16 cellular contexts compared by ENCODE assay signal in the genomic region with DNA sequence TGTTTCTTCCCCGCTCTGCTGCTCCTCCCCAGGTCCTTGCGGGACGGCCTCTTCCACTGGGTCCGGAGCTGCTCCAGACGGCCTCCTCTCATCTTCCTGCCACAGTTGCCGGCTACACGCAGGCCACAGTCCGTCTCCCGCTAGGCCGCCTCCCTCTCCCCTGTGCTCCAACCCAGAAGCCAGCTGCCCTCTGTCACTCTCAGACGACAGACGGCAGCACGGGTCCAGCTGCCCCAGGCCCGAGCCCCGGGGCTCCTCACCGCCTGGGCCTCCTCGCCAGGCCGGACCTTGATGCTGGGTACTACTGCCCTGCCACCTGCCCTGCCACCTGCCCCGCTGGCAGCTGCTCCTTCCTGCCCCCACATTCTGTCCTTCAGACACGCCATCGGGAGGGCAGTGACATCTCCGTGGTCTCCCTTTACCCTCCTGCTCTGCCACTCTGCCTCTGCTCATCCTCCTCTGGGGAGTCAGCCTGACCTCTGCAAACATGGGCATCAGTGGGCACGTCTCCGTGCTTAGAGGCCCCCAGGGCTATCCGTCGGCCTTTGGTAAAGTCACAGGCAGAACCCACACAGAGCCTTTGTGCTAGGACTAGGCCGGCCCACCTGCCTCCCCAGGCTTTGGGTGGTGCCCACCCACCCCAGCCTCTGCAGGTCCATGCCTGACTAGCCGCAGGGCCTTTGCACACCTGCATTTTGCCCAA. TPM values are rescaled to one million over a fixed set of nuclear protein-coding genes. Genes with fewer than 3 reads are reported as not detected.
A peak's percentile ranks its signal among the peaks of the same experiment; 100 is the strongest.
DNase-seq lines count a peak whose midpoint lies in the region; ATAC-seq, FAIRE-seq and TF ChIP-seq lines count a peak whose summit lies in the region.
"Had no signal": no experiment of that assay in that cellular context is flagged by ENCODE, and none has a peak within 500 bp of the region (broad histone marks: within the 10 kb centered on the region; RNA-seq: fewer than 3 reads in every experiment).

No MANE protein-coding gene starts in this region.

- H2AFZ ChIP-seq in HepG2 (ENCODE audit: low read length), result no peak overlapping the region

- H3K79me2 ChIP-seq in HepG2 (ENCODE audit: insufficient read depth, low read length), result peaks cover 2% of the 10 kb centered on the region

- no peak overlapping the region for H3K4me3 Mint-ChIP-seq in activated naive CD4-positive, alpha-beta T cell treated with anti-CD3 and anti-CD28 coated beads, Interleukin-2, amount 50 U/mL, for 24 hours
- H3K4me3 Mint-ChIP-seq in type B pancreatic cell, result no peak overlapping the region
- H3K4me3 Mint-ChIP-seq: stimulated activated naive CD8-positive, alpha-beta T cell treated with anti-CD3 and anti-CD28 coated beads, Interleukin-15, Interleukin-2, amounts not matched to agents 100 ng/mL and 50 ng/mL, for 24 hours had no signal

- CTCF ChIA-PET in HepG2 (lab: Yijun Ruan, JAX; ENCODE audit: low intra/inter-chr PET ratio, low total read pairs), result no interaction called here

- no peak for ATAC-seq in HepG2
- no peak for ATAC-seq in GM18511 (IDR thresholded peaks at IDR 0.05; ENCODE audit: unreplicated experiment)
- ATAC-seq: gastrocnemius medialis, left colon had no signal

- H3K27ac Mint-ChIP-seq in activated naive CD4-positive, alpha-beta T cell treated with anti-CD3 and anti-CD28 coated beads, Interleukin-2, amount 50 U/mL, for 24 hours, result peak overlapping the region; percentile 76
- peak overlapping the region; percentile 14 for H3K27ac Mint-ChIP-seq in type B pancreatic cell
- H3K27ac Mint-ChIP-seq: stimulated activated naive CD8-positive, alpha-beta T cell treated with anti-CD3 and anti-CD28 coated beads, Interleukin-15, Interleukin-2, amounts not matched to agents 100 ng/mL and 50 ng/mL, for 24 hours had no signal

- H3K36me3 Mint-ChIP-seq in activated naive CD4-positive, alpha-beta T cell treated with anti-CD3 and anti-CD28 coated beads, Interleukin-2, amount 50 U/mL, for 24 hours, result no peaks in the 10 kb centered on the region
- H3K36me3 Mint-ChIP-seq in type B pancreatic cell, result no peaks in the 10 kb centered on the region

- H3K4me2 ChIP-seq in HepG2 (ENCODE audit: low read depth, low read length), result 0 out of 2 replicates have a peak overlapping the region, but pooled peaks have one; percentile 97

- H3K9me3 Mint-ChIP-seq in activated naive CD4-positive, alpha-beta T cell treated with anti-CD3 and anti-CD28 coated beads, Interleukin-2, amount 50 U/mL, for 24 hours, result no peaks in the 10 kb centered on the region
- no peaks in the 10 kb centered on the region for H3K9me3 Mint-ChIP-seq in type B pancreatic cell
- H3K9me3 Mint-ChIP-seq: stimulated activated naive CD8-positive, alpha-beta T cell treated with anti-CD3 and anti-CD28 coated beads, Interleukin-15, Interleukin-2, amounts not matched to agents 100 ng/mL and 50 ng/mL, for 24 hours had no signal

- no peak for TF ChIP-seq CTCF in HepG2 (CRISPR knock-in tag; IDR thresholded peaks at IDR 0.05)
- no peak for TF ChIP-seq CTCF in type B pancreatic cell (conservative IDR thresholded peaks at IDR 0.05)

- no peak for FAIRE-seq in HepG2 (lab: Jason Lieb, UNC)

- in situ Hi-C loops in HepG2 (cut with HindIII; ENCODE audit: extremely low pct_ligation_motif_present, low pct_unique_long_range_greater_than_20kb), result loop anchor here (25.0 kb wide), 1 partner anchor 523 kb away; no protein-coding TSS in a partner anchor

- TF ChIP-seq RAD21 in HepG2 (CRISPR knock-in tag; IDR thresholded peaks at IDR 0.05), result no peak

- no peaks in the 10 kb centered on the region for H3K27me3 Mint-ChIP-seq in activated naive CD4-positive, alpha-beta T cell treated with anti-CD3 and anti-CD28 coated beads, Interleukin-2, amount 50 U/mL, for 24 hours
- H3K27me3 Mint-ChIP-seq in type B pancreatic cell, result peaks cover 14% of the 10 kb centered on the region
- H3K27me3 Mint-ChIP-seq: stimulated activated naive CD8-positive, alpha-beta T cell treated with anti-CD3 and anti-CD28 coated beads, Interleukin-15, Interleukin-2, amounts not matched to agents 100 ng/mL and 50 ng/mL, for 24 hours had no signal

- POLR2A ChIA-PET in HepG2 (lab: Yijun Ruan, JAX), result interaction anchor here (1.8 to 4.3 kb wide), 2 partner anchors 12 to 54 kb away, joined by 4 to 34 read pairs; no protein-coding TSS in a partner anchor

- no TSS peak for BruUV-seq in HepG2 (replicated peaks; lab: Mats Ljungman, UMichigan)

- H3K9ac ChIP-seq in HepG2 (ENCODE audit: insufficient read depth, low read depth, low read length), result peak overlapping the region; percentile 66
- H3K9ac ChIP-seq: BLaER1 treated with 17β-estradiol and CSF1 and Interleukin-3, amounts not matched to agents 10 nM and 100 nM had no signal

- H3K4me1 Mint-ChIP-seq in activated naive CD4-positive, alpha-beta T cell treated with anti-CD3 and anti-CD28 coated beads, Interleukin-2, amount 50 U/mL, for 24 hours, result peaks cover 12% of the 10 kb centered on the region
- peaks cover 27% of the 10 kb centered on the region for H3K4me1 Mint-ChIP-seq in type B pancreatic cell (ENCODE audit: unreplicated experiment)

- H3K4me3 ChIP-seq in HepG2 (replicated peaks in 1 of 3; ENCODE audit: insufficient read depth in 1 of 3, low read depth in 2 of 3, low read length in 3 of 3), result no peak overlapping the region
- H3K4me3 ChIP-seq: adrenal gland; BLaER1 treated with 17β-estradiol and CSF1 and Interleukin-3, amounts not matched to agents 10 nM and 100 nM; gastrocnemius medialis had no signal

- TF ChIP-seq EP300 in HepG2 (IDR thresholded peaks at IDR 0.05; ENCODE audit: low read depth in 2 of 2, low read length in 2 of 2), result no peak
- no peak for TF ChIP-seq EP300 in HepG2 (CRISPR knock-in tag; IDR thresholded peaks at IDR 0.05; ENCODE audit: borderline replicate concordance)

- 75% methylated on average over 22 of the region's 28 CpGs for WGBS in HepG2 (ENCODE audit: low lambda C conversion rate)

- intact Hi-C loops in HepG2 (cut with micrococcal nuclease; ENCODE audit: unreplicated experiment), result loop anchor here (5.0 to 10.0 kb wide), 2 partner anchors 50 to 188 kb away; a partner anchor contains a TSS

- H3K27ac ChIP-seq in HepG2 (ENCODE audit: extremely low read length, insufficient read depth, low read length), result peak overlapping the region; percentile 99
- H3K27ac ChIP-seq: adrenal gland, gastrocnemius medialis had no signal

- H3K4me1 ChIP-seq in HepG2 (ENCODE audit: insufficient read depth, low read length), result peaks cover 92% of the 10 kb centered on the region
- H3K4me1 ChIP-seq: adrenal gland, gastrocnemius medialis had no signal

- no peaks in the 10 kb centered on the region for H3K36me3 ChIP-seq in HepG2 (replicated peaks in 1 of 2; ENCODE audit: control insufficient read depth in 1 of 2, insufficient read depth in 2 of 2, low read length in 2 of 2)
- H3K36me3 ChIP-seq: adrenal gland; BLaER1 treated with 17β-estradiol and CSF1 and Interleukin-3, amounts not matched to agents 10 nM and 100 nM; gastrocnemius medialis had no signal

- no peak for DNase-seq in activated naive CD4-positive, alpha-beta T cell (lab: John Stamatoyannopoulos, UW)
- DNase-seq in NCI-H69 (lab: John Stamatoyannopoulos, UW) (peak; percentile 35), HepG2 (ENCODE audit: low spot score) (peak; percentile 16), type B pancreatic cell (ENCODE audit: extremely low spot score, unreplicated experiment) (peak; percentile 59), NCI-H1930 (lab: John Stamatoyannopoulos, UW) (no peak), HUDEP-2 (lab: John Stamatoyannopoulos, UW; ENCODE audit: unreplicated experiment in 76 of 76) (no peak)
- DNase-seq: gastrocnemius medialis; NCI-H446 treated with DMSO at 0.1 percent for 48 hours; SHP77 treated with DMSO at 0.1 percent for 48 hours; stimulated activated CD4-positive, alpha-beta T cell treated with anti-CD3 and anti-CD28 coated beads, Interleukin-2, amount 100 ng/mL, for 48 hours had no signal

- TF ChIP-seq POLR2A in HepG2 (IDR thresholded peaks at IDR 0.05; ENCODE audit: insufficient read depth in 1 of 2, low read depth in 2 of 2, low read length in 2 of 2), result no peak

- H3K9me3 ChIP-seq in HepG2 (ENCODE audit: low read length), result no peaks in the 10 kb centered on the region
- H3K9me3 ChIP-seq: adrenal gland; BLaER1 treated with 17β-estradiol and CSF1 and Interleukin-3, amounts not matched to agents 10 nM and 100 nM; gastrocnemius medialis had no signal

- no peaks in the 10 kb centered on the region; a peak in 3 of 5 replicates for H3K27me3 ChIP-seq in HepG2 (ENCODE audit: control insufficient read depth in 1 of 2, insufficient read depth in 2 of 2, low read length in 2 of 2)
- H3K27me3 ChIP-seq: adrenal gland; BLaER1 treated with 17β-estradiol and CSF1 and Interleukin-3, amounts not matched to agents 10 nM and 100 nM had no signal

- H4K20me1 ChIP-seq in HepG2 (ENCODE audit: insufficient read depth, low read length), result no peaks in the 10 kb centered on the region

RNA-seq across cellular contexts. Expression of a gene that starts 43.1 kb away (rescaled TPM):
- total RNA-seq in HepG2 (2016; rRNA removed; fragmentation: Illumina TruSeq; extraction: Trizol), result not detected in 2 replicates
- not detected in 2 replicates for total RNA-seq in HepG2 (2016; cell fraction: cytosol; rRNA removed; fragmentation: Illumina TruSeq; extraction: Trizol; ENCODE audit: low read depth)
- total RNA-seq in HepG2 (2016; cell fraction: insoluble cytoplasmic fraction; rRNA removed; fragmentation: Illumina TruSeq; extraction: Trizol), result not detected in 2 replicates
- total RNA-seq in HepG2 (2016; cell fraction: membrane; rRNA removed; fragmentation: Illumina TruSeq; extraction: Trizol), result not detected in 2 replicates
- not detected in 2 replicates for total RNA-seq in HepG2 (2016; cell fraction: nucleus; rRNA removed; fragmentation: Illumina TruSeq; extraction: Trizol)
- 0.36 and 0.42 TPM in 2 replicates for polyA plus RNA-seq in HepG2 (2011; rRNA removed)
- 0.08 and 0.15 TPM in 2 replicates for polyA plus RNA-seq in HepG2 (2011; cell fraction: cytosol; rRNA removed)
- 3.1 and 4.3 TPM in 2 replicates for polyA plus RNA-seq in HepG2 (2011; cell fraction: nucleus; rRNA removed)
- polyA plus RNA-seq in HepG2 (2012), result not detected in 2 replicates
- polyA plus RNA-seq in HepG2 (2016; cell fraction: cytosol; fragmentation: Illumina TruSeq; extraction: Trizol; ENCODE audit: low read depth), result not detected in 2 replicates
- polyA plus RNA-seq in HepG2 (2016; cell fraction: insoluble cytoplasmic fraction; fragmentation: Illumina TruSeq; extraction: Trizol; ENCODE audit: low read depth), result not detected in 2 replicates
- polyA plus RNA-seq in HepG2 (2016; cell fraction: membrane; fragmentation: Illumina TruSeq; extraction: Trizol; ENCODE audit: low read depth), result not detected in 2 replicates
- not detected in 2 replicates for polyA plus RNA-seq in HepG2 (2016; cell fraction: nucleus; fragmentation: Illumina TruSeq; extraction: Trizol; ENCODE audit: insufficient read depth, low read depth)
- not detected in 2 replicates for polyA minus RNA-seq in HepG2 (2011; rRNA and poly(A)+ RNA removed; ENCODE audit: low replicate concordance)
- polyA minus RNA-seq in HepG2 (2011; cell fraction: cytosol; rRNA and poly(A)+ RNA removed), result not detected in 2 replicates
- polyA minus RNA-seq in HepG2 (2011; cell fraction: nucleus; rRNA and poly(A)+ RNA removed), result not detected in 2 replicates
- total RNA-seq in type B pancreatic cell (ENCODE audit: low replicate concordance), result 2.2 and 11.1 TPM in 2 replicates
- total RNA-seq: gastrocnemius medialis, left colon had no signal

RNA-seq across cellular contexts. Expression of a gene that starts 53.7 kb away (rescaled TPM):
- not detected in 2 replicates for total RNA-seq in HepG2 (2016; rRNA removed; fragmentation: Illumina TruSeq; extraction: Trizol)
- total RNA-seq in HepG2 (2016; cell fraction: cytosol; rRNA removed; fragmentation: Illumina TruSeq; extraction: Trizol; ENCODE audit: low read depth), result not detected in 2 replicates
- not detected in 2 replicates for total RNA-seq in HepG2 (2016; cell fraction: insoluble cytoplasmic fraction; rRNA removed; fragmentation: Illumina TruSeq; extraction: Trizol)
- total RNA-seq in HepG2 (2016; cell fraction: membrane; rRNA removed; fragmentation: Illumina TruSeq; extraction: Trizol), result not detected in 2 replicates
- total RNA-seq in HepG2 (2016; cell fraction: nucleus; rRNA removed; fragmentation: Illumina TruSeq; extraction: Trizol), result not detected in 2 replicates
- polyA plus RNA-seq in HepG2 (2011; rRNA removed), result not detected in 2 replicates
- not detected in 2 replicates for polyA plus RNA-seq in HepG2 (2011; cell fraction: cytosol; rRNA removed)
- not detected in 2 replicates for polyA plus RNA-seq in HepG2 (2011; cell fraction: nucleus; rRNA removed)
- not detected in 2 replicates for polyA plus RNA-seq in HepG2 (2012)
- polyA plus RNA-seq in HepG2 (2016; cell fraction: cytosol; fragmentation: Illumina TruSeq; extraction: Trizol; ENCODE audit: low read depth), result not detected in 2 replicates
- not detected in 2 replicates for polyA plus RNA-seq in HepG2 (2016; cell fraction: insoluble cytoplasmic fraction; fragmentation: Illumina TruSeq; extraction: Trizol; ENCODE audit: low read depth)
- not detected in 2 replicates for polyA plus RNA-seq in HepG2 (2016; cell fraction: membrane; fragmentation: Illumina TruSeq; extraction: Trizol; ENCODE audit: low read depth)
- not detected in 2 replicates for polyA plus RNA-seq in HepG2 (2016; cell fraction: nucleus; fragmentation: Illumina TruSeq; extraction: Trizol; ENCODE audit: insufficient read depth, low read depth)
- not detected in 2 replicates for polyA minus RNA-seq in HepG2 (2011; rRNA and poly(A)+ RNA removed; ENCODE audit: low replicate concordance)
- not detected in 2 replicates for polyA minus RNA-seq in HepG2 (2011; cell fraction: cytosol; rRNA and poly(A)+ RNA removed)
- polyA minus RNA-seq in HepG2 (2011; cell fraction: nucleus; rRNA and poly(A)+ RNA removed), result not detected in 2 replicates
- total RNA-seq in type B pancreatic cell (ENCODE audit: low replicate concordance), result 1,584 and 3,976 TPM in 2 replicates
- total RNA-seq: gastrocnemius medialis had no signal

RNA-seq across cellular contexts. Expression of a gene that starts 55.7 kb away (rescaled TPM):
- 0.07 TPM in 1 of 2 replicates, not detected in the other for total RNA-seq in HepG2 (2016; rRNA removed; fragmentation: Illumina TruSeq; extraction: Trizol)
- not detected in 2 replicates for total RNA-seq in HepG2 (2016; cell fraction: cytosol; rRNA removed; fragmentation: Illumina TruSeq; extraction: Trizol; ENCODE audit: low read depth)
- 0.09 TPM in 1 of 2 replicates, not detected in the other for total RNA-seq in HepG2 (2016; cell fraction: insoluble cytoplasmic fraction; rRNA removed; fragmentation: Illumina TruSeq; extraction: Trizol)
- 0.09 and 0.14 TPM in 2 replicates for total RNA-seq in HepG2 (2016; cell fraction: membrane; rRNA removed; fragmentation: Illumina TruSeq; extraction: Trizol)
- total RNA-seq in HepG2 (2016; cell fraction: nucleus; rRNA removed; fragmentation: Illumina TruSeq; extraction: Trizol), result not detected in 2 replicates
- polyA plus RNA-seq in HepG2 (2011; rRNA removed), result not detected in 2 replicates
- not detected in 2 replicates for polyA plus RNA-seq in HepG2 (2011; cell fraction: cytosol; rRNA removed)
- polyA plus RNA-seq in HepG2 (2011; cell fraction: nucleus; rRNA removed), result not detected in 2 replicates
- polyA plus RNA-seq in HepG2 (2012), result not detected in 2 replicates
- not detected in 2 replicates for polyA plus RNA-seq in HepG2 (2016; cell fraction: cytosol; fragmentation: Illumina TruSeq; extraction: Trizol; ENCODE audit: low read depth)
- 0.13 TPM in 1 of 2 replicates, not detected in the other for polyA plus RNA-seq in HepG2 (2016; cell fraction: insoluble cytoplasmic fraction; fragmentation: Illumina TruSeq; extraction: Trizol; ENCODE audit: low read depth)
- not detected in 2 replicates for polyA plus RNA-seq in HepG2 (2016; cell fraction: membrane; fragmentation: Illumina TruSeq; extraction: Trizol; ENCODE audit: low read depth)
- not detected in 2 replicates for polyA plus RNA-seq in HepG2 (2016; cell fraction: nucleus; fragmentation: Illumina TruSeq; extraction: Trizol; ENCODE audit: insufficient read depth, low read depth)
- not detected in 2 replicates for polyA minus RNA-seq in HepG2 (2011; rRNA and poly(A)+ RNA removed; ENCODE audit: low replicate concordance)
- not detected in 2 replicates for polyA minus RNA-seq in HepG2 (2011; cell fraction: cytosol; rRNA and poly(A)+ RNA removed)
- not detected in 2 replicates for polyA minus RNA-seq in HepG2 (2011; cell fraction: nucleus; rRNA and poly(A)+ RNA removed)
- 5.6 and 13.6 TPM in 2 replicates for total RNA-seq in type B pancreatic cell (ENCODE audit: low replicate concordance)
- total RNA-seq: gastrocnemius medialis had no signal

Comparison
In these comparisons a context has a peak if more than half of its experiments do, and no peak if none do; other contexts are left out.
1. DNase-seq: peak in NCI-H69 (single experiment), HepG2 (single experiment) and type B pancreatic cell (single experiment); none in activated naive CD4-positive, alpha-beta T cell (0 of 4), NCI-H1930 (0 of 2) and HUDEP-2 (0 of 76).
2. RNA of a gene that starts 53.7 kb away (total RNA-seq): 1,584 to 3,976 TPM in type B pancreatic cell; not detected in HepG2; every median in the first group is over 1,000 times any median in the second.